Comparison of ENCODE assay signal across 22 cellular contexts in the genomic region with DNA sequence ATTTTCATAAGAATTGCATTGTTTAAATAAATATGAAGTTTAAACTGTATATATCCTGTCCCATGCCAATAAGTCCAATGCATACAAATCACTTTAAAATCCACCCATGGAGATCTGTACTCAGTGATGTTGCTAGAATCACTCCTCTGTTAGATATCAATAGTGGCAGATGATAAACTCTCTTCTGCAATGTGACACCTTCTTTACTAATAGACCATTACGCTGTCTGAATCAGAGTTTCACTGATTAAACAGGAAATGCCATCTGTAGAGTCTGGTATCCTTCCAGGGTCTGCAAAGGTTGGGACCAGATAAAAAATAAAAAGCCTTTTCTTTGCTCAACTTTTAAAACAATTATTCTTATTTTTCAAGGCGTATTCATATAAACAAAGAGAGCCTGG.
"Had no signal": no experiment of that assay in that cellular context is flagged by ENCODE, and none has a peak within 500 bp of the region (broad histone marks: within the 10 kb centered on the region; RNA-seq: fewer than 3 reads in every experiment).

No MANE protein-coding gene starts in this region.

- H3K27ac Mint-ChIP-seq: activated naive CD8-positive, alpha-beta T cell treated with anti-CD3 and anti-CD28 coated beads for 36 hours; activated T-helper 1 cell treated with anti-CD3 and anti-CD28 coated beads, Interleukin-12 subunit alpha, Interleukin-12 subunit beta, Interleukin-2, Interleukin-4 antibody, amounts not matched to agents 30 ng/mL and 10 ng/mL and 1 ng/mL, durations not matched to agents 14 hours and 24 hours and 36 hours; brain; effector memory CD8-positive, alpha-beta T cell; nephron progenitor cell; progenitor cell of endocrine pancreas had no signal

- H3K9me3 ChIP-seq: right atrium auricular region, tibial nerve, vagina had no signal

- DNase-seq: activated CD4-positive, alpha-beta T cell treated with anti-CD3 and anti-CD28 coated beads, Interleukin-2, amount 50 U/mL, for 1 hour; activated CD8-positive, alpha-beta memory T cell treated with anti-CD3 and anti-CD28 coated beads for 24 hours; activated naive CD8-positive, alpha-beta T cell treated with anti-CD3 and anti-CD28 coated beads for 36 hours; amygdala; dermis blood vessel endothelial cell; effector memory CD8-positive, alpha-beta T cell; foreskin keratinocyte; glutamatergic neuron; hypothalamus; kidney glomerular epithelial cell; mesendoderm; nephron progenitor cell; stimulated activated CD4-positive, alpha-beta T cell treated with anti-CD3 and anti-CD28 coated beads, Interleukin-15, amount 100 ng/mL, for 24 hours; stimulated activated CD4-positive, alpha-beta T cell treated with anti-CD3 and anti-CD28 coated beads, Interleukin-4, amount 100 ng/mL, for 1 hour; stimulated activated naive CD4-positive, alpha-beta T cell had no signal

- H3K4me3 Mint-ChIP-seq: activated naive CD8-positive, alpha-beta T cell treated with anti-CD3 and anti-CD28 coated beads for 36 hours; activated T-helper 1 cell treated with anti-CD3 and anti-CD28 coated beads, Interleukin-12 subunit alpha, Interleukin-12 subunit beta, Interleukin-2, Interleukin-4 antibody, amounts not matched to agents 30 ng/mL and 10 ng/mL and 1 ng/mL, durations not matched to agents 14 hours and 24 hours and 36 hours; brain; effector memory CD8-positive, alpha-beta T cell; nephron progenitor cell had no signal

- H3K36me3 Mint-ChIP-seq: activated naive CD8-positive, alpha-beta T cell treated with anti-CD3 and anti-CD28 coated beads for 36 hours; brain had no signal

- ATAC-seq: activated CD4-positive, CD25-positive, alpha-beta regulatory T cell treated with anti-CD3 and anti-CD28 coated beads, Interleukin-2, amount 50 U/mL, for 24 hours; effector memory CD8-positive, alpha-beta T cell; foreskin keratinocyte had no signal

- H3K4me3 ChIP-seq: right atrium auricular region, tibial nerve, vagina had no signal

- H3K27ac ChIP-seq: foreskin keratinocyte, right atrium auricular region, tibial nerve, vagina had no signal

- H3K9me3 Mint-ChIP-seq: activated naive CD8-positive, alpha-beta T cell treated with anti-CD3 and anti-CD28 coated beads for 36 hours; activated T-helper 1 cell treated with anti-CD3 and anti-CD28 coated beads, Interleukin-12 subunit alpha, Interleukin-12 subunit beta, Interleukin-2, Interleukin-4 antibody, amounts not matched to agents 30 ng/mL and 10 ng/mL and 1 ng/mL, durations not matched to agents 14 hours and 24 hours and 36 hours; effector memory CD8-positive, alpha-beta T cell; nephron progenitor cell had no signal

- H3K4me1 ChIP-seq: foreskin keratinocyte, right atrium auricular region, tibial nerve, vagina had no signal

- H3K4me1 Mint-ChIP-seq: activated naive CD8-positive, alpha-beta T cell treated with anti-CD3 and anti-CD28 coated beads for 36 hours had no signal

- H3K27me3 ChIP-seq: foreskin keratinocyte, right atrium auricular region, vagina had no signal

- H3K36me3 ChIP-seq: right atrium auricular region, tibial nerve, vagina had no signal

- H3K27me3 Mint-ChIP-seq: activated naive CD8-positive, alpha-beta T cell treated with anti-CD3 and anti-CD28 coated beads for 36 hours had no signal
